In genomic region chr11:101288392-101288791, GRCh38 we compare ENCODE assay signal across 26 cellular contexts.
DNase-seq lines count a peak whose midpoint lies in the region; ATAC-seq, FAIRE-seq and TF ChIP-seq lines count a peak whose summit lies in the region.
"Had no signal": no experiment of that assay in that cellular context is flagged by ENCODE, and none has a peak within 500 bp of the region (broad histone marks: within the 10 kb centered on the region; RNA-seq: fewer than 3 reads in every experiment).

No MANE protein-coding gene starts in this region.

- FAIRE-seq in RCC 7860 (lab: Jason Lieb, UNC), result no peak

- no TSS peak for BruUV-seq in A673 (replicated peaks; lab: Mats Ljungman, UMichigan)

- intact Hi-C loops in A673 (cut with micrococcal nuclease; ENCODE audit: unreplicated experiment), result no loop called here
- intact Hi-C loops in right lobe of liver (cut with DNase I), result no loop called here

- DNase-seq in A673 (ENCODE audit: low spot score), result peak; percentile 2
- DNase-seq in right lobe of liver, result no peak
- no peak for DNase-seq in RCC 7860 (ENCODE audit: low spot score)
- DNase-seq in SW 1271 (lab: John Stamatoyannopoulos, UW), result no peak
- DNase-seq: ACHN; CD4-positive, CD25-positive, alpha-beta regulatory T cell; GM23248; HFFc6; IMR-90; KG1; MG63; NCI-H1048; NCI-H1417; NCI-H1694; NCI-H2081; NCI-H226; NCI-H510A; NCI-H69; SHP77 treated with DMSO at 0.1 percent for 48 hours; T-helper 17 cell had no signal

- H3K27ac ChIP-seq in 22Rv1 (no peak overlapping the region), A673 (ENCODE audit: low read depth, low read length, poor library complexity, severe bottlenecking) (no peak overlapping the region), VCaP (no peak overlapping the region), right lobe of liver (no peak overlapping the region)
- H3K27ac ChIP-seq: GM23248, SK-N-MC had no signal

- 46% methylated on average over 3 of the region's 3 CpGs for WGBS in right lobe of liver (ENCODE audit: insufficient coverage, low coverage, low lambda C conversion rate, missing lambda C conversion rate)

- no peaks in the 10 kb centered on the region for H3K36me3 ChIP-seq in A673 (ENCODE audit: insufficient read depth, low read length, poor library complexity, severe bottlenecking)
- H3K36me3 ChIP-seq in right lobe of liver, result no peaks in the 10 kb centered on the region
- H3K36me3 ChIP-seq: HAP-1, MG63 had no signal

- H3K4me1 ChIP-seq in A673 (ENCODE audit: insufficient read depth, low read length, poor library complexity, severe bottlenecking), result no peaks in the 10 kb centered on the region
- H3K4me1 ChIP-seq in right lobe of liver, result no peaks in the 10 kb centered on the region
- H3K4me1 ChIP-seq: HAP-1 had no signal

- H3K9me3 ChIP-seq in A673 (ENCODE audit: low read depth, low read length, poor library complexity, severe bottlenecking) (no peaks in the 10 kb centered on the region), right lobe of liver (no peaks in the 10 kb centered on the region)
- H3K9me3 ChIP-seq: HAP-1, MG63 had no signal

- TF ChIP-seq POLR2A in right lobe of liver (IDR thresholded peaks at IDR 0.05), result no peak

- H3K4me3 ChIP-seq in A673 (ENCODE audit: low read depth, low read length, poor library complexity, severe bottlenecking) (no peak overlapping the region), right lobe of liver (no peak overlapping the region)
- H3K4me3 ChIP-seq: GM23248, HAP-1, MG63, SK-N-MC had no signal

- POLR2A ChIA-PET in A673 (lab: Charles Lee; ENCODE audit: low non-redundant PET), result no interaction called here

- CTCF ChIA-PET in A673 (lab: Charles Lee), result no interaction called here

- H3K27me3 ChIP-seq in A673 (replicated peaks; ENCODE audit: insufficient read depth, low read depth, low read length, poor library complexity) (no peaks in the 10 kb centered on the region), right lobe of liver (no peaks in the 10 kb centered on the region)
- H3K27me3 ChIP-seq: MG63 had no signal

- ATAC-seq in right lobe of liver, result peak in 3 of 4 donors; percentile 14 to 52 (median 35)
- ATAC-seq in GM18511 (IDR thresholded peaks at IDR 0.05; ENCODE audit: unreplicated experiment), result no peak
- ATAC-seq: Panc1, T-helper 17 cell had no signal

- 0 out of 2 replicates have a peak, but pooled peaks have one; percentile 7 for TF ChIP-seq CTCF in 22Rv1 (IDR thresholded peaks at IDR 0.05)
- no peak for TF ChIP-seq CTCF in A673 (conservative IDR thresholded peaks at IDR 0.05; ENCODE audit: low read depth, low read length)
- TF ChIP-seq CTCF in VCaP (conservative IDR thresholded peaks at IDR 0.05), result peak; percentile 34
- TF ChIP-seq CTCF in right lobe of liver (IDR thresholded peaks at IDR 0.05), result peak in 2 of 4 donors; percentile 20 to 27
